Comparison of ENCODE assay signal across 22 cellular contexts in the genomic region with DNA sequence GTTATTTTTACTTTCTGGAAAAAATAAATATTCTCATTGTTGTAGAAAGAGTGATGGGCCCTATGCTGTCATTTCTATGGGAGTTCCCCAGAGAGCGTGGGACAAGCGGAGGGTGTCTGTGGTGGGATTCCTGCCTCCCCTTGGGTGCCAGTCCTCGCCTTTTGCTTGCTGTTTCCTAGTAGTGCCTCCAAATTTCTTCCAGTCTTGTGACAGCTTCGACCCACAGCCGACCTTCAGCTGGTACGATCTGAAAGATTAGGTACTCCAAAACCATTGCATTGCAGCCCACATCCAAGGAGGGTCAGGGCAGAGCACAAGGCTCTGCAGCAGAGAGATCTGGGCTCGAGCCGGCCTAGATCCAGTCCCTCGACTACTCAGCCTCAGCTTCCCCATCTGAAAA. TPM values are rescaled to one million over a fixed set of nuclear protein-coding genes. Genes with fewer than 3 reads are reported as not detected.
A peak's percentile ranks its signal among the peaks of the same experiment; 100 is the strongest.
DNase-seq lines count a peak whose midpoint lies in the region; ATAC-seq, FAIRE-seq and TF ChIP-seq lines count a peak whose summit lies in the region.
"Had no signal": no experiment of that assay in that cellular context is flagged by ENCODE, and none has a peak within 500 bp of the region (broad histone marks: within the 10 kb centered on the region; RNA-seq: fewer than 3 reads in every experiment).

No MANE protein-coding gene starts in this region.

- H3K27ac ChIP-seq in kidney (ENCODE audit: low read depth in 2 of 2, low read length in 2 of 2) (no peak overlapping the region), skeletal muscle tissue (ENCODE audit: low read depth, low read length) (peak overlapping the region; percentile 41)

- H3K4me3 ChIP-seq in kidney (ENCODE audit: low read length in 2 of 2) (no peak overlapping the region), skeletal muscle tissue (ENCODE audit: low read length in 3 of 3) (no peak overlapping the region)
- H3K4me3 ChIP-seq: GM12878 had no signal

- FAIRE-seq in kidney (lab: Jason Lieb, UNC), result no peak
- FAIRE-seq: A204.1, GM12878, GM18507 had no signal

- ATAC-seq in left ventricle myocardium superior (no peak), GM21619 (IDR thresholded peaks at IDR 0.05; ENCODE audit: unreplicated experiment) (no peak)
- ATAC-seq: GM12878, Panc1 had no signal

- H3K4me1 ChIP-seq in kidney (ENCODE audit: control insufficient read depth in 1 of 2, insufficient read depth in 1 of 2, low read depth in 1 of 2, low read length in 2 of 2) (peaks cover 5% of the 10 kb centered on the region in 2 donors), skeletal muscle tissue (ENCODE audit: control insufficient read depth in 3 of 3, insufficient read depth in 3 of 3, low read length in 3 of 3) (peaks cover 47 to 75% (median 67%) of the 10 kb centered on the region in 3 donors)

- in situ Hi-C loops in ACHN (cut with HindIII; ENCODE audit: low pct_ligation_motif_present, low pct_unique_long_range_greater_than_20kb, low sequenced_read_pairs), result no loop called here

- H3K27ac Mint-ChIP-seq in activated naive CD4-positive, alpha-beta T cell treated with anti-CD3 and anti-CD28 coated beads, Interleukin-2, amount 10 ng/mL, durations not matched to agents 7 days and 5 days, result no peak overlapping the region
- H3K27ac Mint-ChIP-seq: CD14-positive monocyte had no signal

- no peaks in the 10 kb centered on the region for H3K9me3 ChIP-seq in kidney (ENCODE audit: control insufficient read depth in 1 of 2, low read length in 2 of 2)
- no peaks in the 10 kb centered on the region for H3K9me3 ChIP-seq in skeletal muscle tissue (ENCODE audit: control insufficient read depth in 3 of 3, low read length in 3 of 3)

- DNase-seq in cardiac septum (ENCODE audit: low spot score), result peak; percentile 38
- no peak for DNase-seq in left ventricle myocardium superior
- DNase-seq in kidney, result peak; percentile 18
- no peak for DNase-seq in activated naive CD4-positive, alpha-beta T cell treated with Interleukin-2 at 50 U/mL for 16 hours
- DNase-seq in activated naive CD4-positive, alpha-beta T cell treated with anti-CD3 and anti-CD28 coated beads, Interleukin-2, amount 10 ng/mL, durations not matched to agents 7 days and 5 days, result no peak
- no peak for DNase-seq in ACHN
- DNase-seq: Calu3, DMS79, IMR-90, Kasumi-1, NCI-H1930, NCI-H2171, NCI-H446 treated with DMSO at 0.1 percent for 48 hours, NCI-H748 treated with DMSO at 0.1 percent for 48 hours had no signal

- intact Hi-C loops in cardiac septum (cut with DNase I) (no loop called here), left ventricle myocardium superior (cut with micrococcal nuclease) (loop anchor here (10.0 kb wide), 1 partner anchor 1902 kb away; no protein-coding TSS in a partner anchor), kidney (cut with DNase I) (no loop called here)

- H3K4me3 Mint-ChIP-seq in activated naive CD4-positive, alpha-beta T cell treated with anti-CD3 and anti-CD28 coated beads, Interleukin-2, amount 10 ng/mL, durations not matched to agents 7 days and 5 days, result no peak overlapping the region
- H3K4me3 Mint-ChIP-seq: CD14-positive monocyte had no signal

- H3K4me1 Mint-ChIP-seq in activated naive CD4-positive, alpha-beta T cell treated with anti-CD3 and anti-CD28 coated beads, Interleukin-2, amount 10 ng/mL, durations not matched to agents 7 days and 5 days, result no peaks in the 10 kb centered on the region

- no peaks in the 10 kb centered on the region for H3K27me3 ChIP-seq in skeletal muscle tissue (ENCODE audit: control insufficient read depth in 3 of 3, insufficient read depth in 3 of 3, low read length in 3 of 3)

- no peaks in the 10 kb centered on the region for H3K9me3 Mint-ChIP-seq in activated naive CD4-positive, alpha-beta T cell treated with anti-CD3 and anti-CD28 coated beads, Interleukin-2, amount 10 ng/mL, durations not matched to agents 7 days and 5 days
- H3K9me3 Mint-ChIP-seq: CD14-positive monocyte had no signal

- CTCF ChIA-PET in activated naive CD4-positive, alpha-beta T cell treated with anti-CD3 and anti-CD28 coated beads, Interleukin-2, amount 10 ng/mL, durations not matched to agents 7 days and 5 days (lab: Charles Lee), result no interaction called here

- H3K36me3 Mint-ChIP-seq in activated naive CD4-positive, alpha-beta T cell treated with anti-CD3 and anti-CD28 coated beads, Interleukin-2, amount 10 ng/mL, durations not matched to agents 7 days and 5 days, result no peaks in the 10 kb centered on the region
- H3K36me3 Mint-ChIP-seq: CD14-positive monocyte had no signal

- peaks cover 2 to 13% of the 10 kb centered on the region in 2 donors for H3K36me3 ChIP-seq in kidney (ENCODE audit: control insufficient read depth in 1 of 2, insufficient read depth in 2 of 2, low read length in 2 of 2)
- H3K36me3 ChIP-seq in skeletal muscle tissue (ENCODE audit: control insufficient read depth in 3 of 3, insufficient read depth in 3 of 3, low read length in 3 of 3), result peaks cover 5 to 15% (median 12%) of the 10 kb centered on the region in 3 donors

- H3K9ac ChIP-seq in kidney (ENCODE audit: low read length in 2 of 2) (no peak overlapping the region), skeletal muscle tissue (ENCODE audit: low read depth in 1 of 3, low read length in 3 of 3) (peak overlapping the region in 2 of 3 donors; percentile 33 to 75)

- TF ChIP-seq CTCF in kidney (IDR thresholded peaks at IDR 0.05; ENCODE audit: borderline replicate concordance, extremely low read depth, insufficient read depth), result no peak

- H3K27me3 Mint-ChIP-seq in activated naive CD4-positive, alpha-beta T cell treated with anti-CD3 and anti-CD28 coated beads, Interleukin-2, amount 10 ng/mL, durations not matched to agents 7 days and 5 days, result peaks cover 27% of the 10 kb centered on the region

RNA-seq across cellular contexts. Expression of a gene that starts 58.9 kb away (rescaled TPM):
- total RNA-seq in cardiac septum (1.3 TPM), left ventricle myocardium superior (0.40 TPM), kidney (9.6 TPM), skeletal muscle tissue (6.3 TPM)
- polyA plus RNA-seq in kidney (ENCODE audit: insufficient read depth, low read depth, low replicate concordance), result 25.5 TPM
- total RNA-seq: HT-29 had no signal
- polyA plus RNA-seq: CD14-positive monocyte had no signal

Comparison
In these comparisons a context has a peak if more than half of its experiments do, and no peak if none do; other contexts are left out.
1. DNase-seq: peak in cardiac septum (single experiment) and kidney (single experiment); none in left ventricle myocardium superior (single experiment), activated naive CD4-positive, alpha-beta T cell treated with Interleukin-2 at 50 U/mL for 16 hours (single experiment), activated naive CD4-positive, alpha-beta T cell treated with anti-CD3 and anti-CD28 coated beads, Interleukin-2, amount 10 ng/mL, durations not matched to agents 7 days and 5 days (single experiment) and ACHN (single experiment).
2. H3K9ac ChIP-seq: peak in skeletal muscle tissue (2 of 3); none in kidney (0 of 2).